16 cellular contexts compared by ENCODE assay signal in the genomic region with DNA sequence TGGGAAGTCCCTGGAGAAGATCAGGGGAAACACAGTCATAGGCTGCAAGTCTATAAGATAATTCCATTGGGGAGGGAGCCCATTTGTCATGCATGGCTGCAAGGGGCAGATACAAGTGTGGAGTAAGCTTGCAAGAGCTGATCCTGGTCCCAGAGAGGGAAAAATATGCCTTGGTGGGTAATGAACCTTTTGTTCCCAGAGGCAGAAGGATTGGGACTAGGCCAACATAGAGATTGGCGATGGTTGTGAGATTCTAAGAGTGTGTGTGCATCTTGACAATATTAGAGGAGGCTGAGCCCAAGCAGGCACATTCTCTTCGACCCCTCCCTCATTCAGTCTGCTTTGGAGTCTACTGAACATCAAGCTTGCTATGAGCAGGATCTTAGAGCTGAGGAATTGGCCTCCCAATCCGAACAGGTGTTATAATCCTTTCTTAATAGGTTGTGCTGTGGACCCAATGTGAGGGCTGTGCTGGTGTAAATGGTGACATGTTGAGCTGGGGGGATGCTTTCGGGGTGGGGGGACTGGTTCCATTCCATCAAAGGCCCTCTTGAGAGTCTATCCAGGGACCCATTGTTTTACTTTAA. TPM values are rescaled to one million over a fixed set of nuclear protein-coding genes. Genes with fewer than 3 reads are reported as not detected.
DNase-seq lines count a peak whose midpoint lies in the region; ATAC-seq and TF ChIP-seq lines count a peak whose summit lies in the region.
"Had no signal": no experiment of that assay in that cellular context is flagged by ENCODE, and none has a peak within 500 bp of the region (broad histone marks: within the 10 kb centered on the region; RNA-seq: fewer than 3 reads in every experiment).

No MANE protein-coding gene starts in this region.

- peak overlapping the region; percentile 95 for H3K4me3 Mint-ChIP-seq in activated naive CD4-positive, alpha-beta T cell treated with anti-CD3 and anti-CD28 coated beads for 36 hours
- H3K4me3 Mint-ChIP-seq in brain = peak overlapping the region in 1 of 5 experiments; percentile 24
- no peak overlapping the region for H3K4me3 Mint-ChIP-seq in stimulated activated naive B cell treated with anti-CD40 and anti-IgM and Interleukin-4, amounts not matched to agents 10 μg/mL and 1 μg/mL and 100 μg/mL, for 72 hours

- intact Hi-C loops in activated naive CD4-positive, alpha-beta T cell treated with anti-CD3 and anti-CD28 coated beads for 36 hours (cut with micrococcal nuclease) = loop anchor here (5.0 to 10.0 kb wide), 2 partner anchors 1129 to 1332 kb away; a partner anchor contains a TSS

- H3K36me3 Mint-ChIP-seq in activated naive CD4-positive, alpha-beta T cell treated with anti-CD3 and anti-CD28 coated beads for 36 hours (ENCODE audit: low read depth) = peaks cover 22% of the 10 kb centered on the region
- H3K36me3 Mint-ChIP-seq in brain = peaks cover 6% of the 10 kb centered on the region
- H3K36me3 Mint-ChIP-seq in stimulated activated naive B cell treated with anti-CD40 and anti-IgM and Interleukin-4, amounts not matched to agents 10 μg/mL and 1 μg/mL and 100 μg/mL, for 72 hours = peaks cover 18 to 35% of the 10 kb centered on the region in 2 donors

- no peaks in the 10 kb centered on the region for H3K9me3 Mint-ChIP-seq in activated naive CD4-positive, alpha-beta T cell treated with anti-CD3 and anti-CD28 coated beads for 36 hours
- no peaks in the 10 kb centered on the region for H3K9me3 Mint-ChIP-seq in brain
- peaks cover 2 to 4% of the 10 kb centered on the region in 2 donors for H3K9me3 Mint-ChIP-seq in stimulated activated naive B cell treated with anti-CD40 and anti-IgM and Interleukin-4, amounts not matched to agents 10 μg/mL and 1 μg/mL and 100 μg/mL, for 72 hours

- TF ChIP-seq CTCF in brain (conservative IDR thresholded peaks at IDR 0.05) = no peak

- CTCF ChIA-PET in activated naive CD4-positive, alpha-beta T cell treated with anti-CD3 and anti-CD28 coated beads for 36 hours (lab: Charles Lee) = interaction anchor here (0.6 kb wide), 1 partner anchor 1129 kb away, joined by 5 read pairs; no protein-coding TSS in a partner anchor

- no peak for DNase-seq in activated naive CD4-positive, alpha-beta T cell treated with anti-CD3 and anti-CD28 coated beads for 36 hours
- DNase-seq in activated naive CD4-positive, alpha-beta T cell treated with anti-CD3 and anti-CD28 coated beads, Interleukin-2, amount 50 U/mL, for 16 hours = no peak
- peak; percentile 32 for DNase-seq in NCI-H69 (lab: John Stamatoyannopoulos, UW)
- DNase-seq in stimulated activated naive B cell treated with anti-CD40 and anti-IgM and Interleukin-4, amounts not matched to agents 10 μg/mL and 1 μg/mL and 100 μg/mL, for 72 hours = no peak
- DNase-seq: activated CD4-positive, alpha-beta T cell treated with anti-CD3 and anti-CD28 coated beads, Interleukin-2, amount 50 U/mL, for 4 hours; left ventricle myocardium superior; NCI-H2227 treated with DMSO at 0.1 percent for 48 hours; SHP77 treated with DMSO at 0.1 percent for 48 hours; stimulated activated CD4-positive, alpha-beta T cell treated with anti-CD3 and anti-CD28 coated beads, Interleukin-12 subunit alpha, Interleukin-12 subunit beta, amount 100 ng/mL, for 4 hours had no signal

- peaks cover 71% of the 10 kb centered on the region for H3K4me1 Mint-ChIP-seq in activated naive CD4-positive, alpha-beta T cell treated with anti-CD3 and anti-CD28 coated beads for 36 hours (ENCODE audit: low read depth)
- H3K4me1 Mint-ChIP-seq in brain = peaks cover 75% of the 10 kb centered on the region
- peaks cover 55 to 78% of the 10 kb centered on the region in 2 donors for H3K4me1 Mint-ChIP-seq in stimulated activated naive B cell treated with anti-CD40 and anti-IgM and Interleukin-4, amounts not matched to agents 10 μg/mL and 1 μg/mL and 100 μg/mL, for 72 hours

- no peak for ATAC-seq in stimulated activated naive B cell treated with anti-CD40 and anti-IgM and Interleukin-4, amounts not matched to agents 10 μg/mL and 1 μg/mL and 100 μg/mL, for 72 hours (replicated peaks)
- ATAC-seq in HG02571 (IDR thresholded peaks at IDR 0.05; ENCODE audit: unreplicated experiment) (no peak), HG02678 (IDR thresholded peaks at IDR 0.05; ENCODE audit: unreplicated experiment) (no peak), GM19397 (IDR thresholded peaks at IDR 0.05; ENCODE audit: unreplicated experiment) (no peak)
- ATAC-seq: left ventricle myocardium superior had no signal

- H3K27ac Mint-ChIP-seq in activated naive CD4-positive, alpha-beta T cell treated with anti-CD3 and anti-CD28 coated beads for 36 hours = peak overlapping the region; percentile 100
- peak overlapping the region; percentile 20 to 99 (median 98) for H3K27ac Mint-ChIP-seq in brain
- H3K27ac Mint-ChIP-seq in stimulated activated naive B cell treated with anti-CD40 and anti-IgM and Interleukin-4, amounts not matched to agents 10 μg/mL and 1 μg/mL and 100 μg/mL, for 72 hours = peak overlapping the region; percentile 28

- no peaks in the 10 kb centered on the region for H3K27me3 Mint-ChIP-seq in activated naive CD4-positive, alpha-beta T cell treated with anti-CD3 and anti-CD28 coated beads for 36 hours (ENCODE audit: low read depth)
- peaks cover 18% of the 10 kb centered on the region for H3K27me3 Mint-ChIP-seq in brain
- H3K27me3 Mint-ChIP-seq in stimulated activated naive B cell treated with anti-CD40 and anti-IgM and Interleukin-4, amounts not matched to agents 10 μg/mL and 1 μg/mL and 100 μg/mL, for 72 hours = no peaks in the 10 kb centered on the region

RNA-seq across cellular contexts. Expression of a gene that starts 18.4 kb away (rescaled TPM):
- total RNA-seq in activated naive CD4-positive, alpha-beta T cell treated with anti-CD3 and anti-CD28 coated beads for 36 hours = 10 to 100 TPM; 51.8 to 51.9 TPM
- polyA plus RNA-seq in brain (ENCODE audit: insufficient read depth, low read depth, low replicate concordance) = 12.9 TPM

RNA-seq across cellular contexts. Expression of a gene that starts 54.0 kb away (rescaled TPM):
- total RNA-seq in activated naive CD4-positive, alpha-beta T cell treated with anti-CD3 and anti-CD28 coated beads for 36 hours = not detected
- not detected for polyA plus RNA-seq in brain (ENCODE audit: insufficient read depth, low read depth, low replicate concordance)
- total RNA-seq: fibroblast of villous mesenchyme, left ventricle myocardium superior, pulmonary artery endothelial cell had no signal
- polyA plus RNA-seq: adipose tissue had no signal

RNA-seq across cellular contexts. Expression of a gene that starts 58.0 kb away (rescaled TPM):
- not detected for total RNA-seq in activated naive CD4-positive, alpha-beta T cell treated with anti-CD3 and anti-CD28 coated beads for 36 hours
- 7.1 TPM for polyA plus RNA-seq in brain (ENCODE audit: insufficient read depth, low read depth, low replicate concordance)
- total RNA-seq: fibroblast of villous mesenchyme, pulmonary artery endothelial cell had no signal

Comparison
In these comparisons a context has a peak if more than half of its experiments do, and no peak if none do; other contexts are left out.
1. H3K27ac Mint-ChIP-seq: peak in every context shown above with its lines; median percentile 100 in activated naive CD4-positive, alpha-beta T cell treated with anti-CD3 and anti-CD28 coated beads for 36 hours; 98 in brain; 28 in stimulated activated naive B cell treated with anti-CD40 and anti-IgM and Interleukin-4, amounts not matched to agents 10 μg/mL and 1 μg/mL and 100 μg/mL, for 72 hours.